ENCODE assay signal across 11 cellular contexts in genomic region chr11:130407978-130408377, GRCh38. TPM values are rescaled to one million over a fixed set of nuclear protein-coding genes. Genes with fewer than 3 reads are reported as not detected.
DNase-seq lines count a peak whose midpoint lies in the region; ATAC-seq and TF ChIP-seq lines count a peak whose summit lies in the region.
"Had no signal": no experiment of that assay in that cellular context is flagged by ENCODE, and none has a peak within 500 bp of the region (broad histone marks: within the 10 kb centered on the region; RNA-seq: fewer than 3 reads in every experiment).

No MANE protein-coding gene starts in this region.

- peaks cover 2% of the 10 kb centered on the region for H3K36me3 Mint-ChIP-seq in neural progenitor cell
- H3K36me3 Mint-ChIP-seq: activated naive CD4-positive, alpha-beta T cell treated with anti-CD3 and anti-CD28 coated beads, Interleukin-2, amount 50 U/mL, for 72 hours had no signal

- in situ Hi-C loops in brain microvascular endothelial cell (cut with HindIII; ENCODE audit: low pct_ligation_motif_present, low sequenced_read_pairs): no loop called here

- no peak overlapping the region for H3K27ac Mint-ChIP-seq in neural progenitor cell
- H3K27ac Mint-ChIP-seq: activated naive CD4-positive, alpha-beta T cell treated with anti-CD3 and anti-CD28 coated beads, Interleukin-2, amount 50 U/mL, for 72 hours; endodermal cell had no signal

- no peak overlapping the region for H3K4me3 Mint-ChIP-seq in neural progenitor cell
- H3K4me3 Mint-ChIP-seq: endodermal cell had no signal

- no peak overlapping the region for H3K9ac ChIP-seq in neural progenitor cell

- H3K4me1 ChIP-seq in hepatocyte (ENCODE audit: insufficient read depth) (peaks cover 18% of the 10 kb centered on the region), neural progenitor cell (no peaks in the 10 kb centered on the region)

- H3K9me3 ChIP-seq in hepatocyte (ENCODE audit: low read depth) (no peaks in the 10 kb centered on the region), neural progenitor cell (ENCODE audit: low read depth) (no peaks in the 10 kb centered on the region)

- no peaks in the 10 kb centered on the region for H3K9me3 Mint-ChIP-seq in neural progenitor cell
- H3K9me3 Mint-ChIP-seq: activated naive CD4-positive, alpha-beta T cell treated with anti-CD3 and anti-CD28 coated beads, Interleukin-2, amount 50 U/mL, for 72 hours; endodermal cell had no signal

- H3K4me3 ChIP-seq in brain microvascular endothelial cell (ENCODE audit: low read depth, low read length) (no peak overlapping the region), hepatocyte (no peak overlapping the region), neural progenitor cell (no peak overlapping the region)

- 30% methylated on average over 7 of the region's 7 CpGs for WGBS in hepatocyte (ENCODE audit: low lambda C conversion rate, missing lambda C conversion rate)

- H4K20me1 ChIP-seq in hepatocyte (ENCODE audit: insufficient read depth, poor library complexity, severe bottlenecking) (no peaks in the 10 kb centered on the region), neural progenitor cell (ENCODE audit: low read depth) (no peaks in the 10 kb centered on the region)

- H3K27me3 ChIP-seq in brain microvascular endothelial cell (replicated peaks) (no peaks in the 10 kb centered on the region), hepatocyte (peaks cover 6% of the 10 kb centered on the region), neural progenitor cell (no peaks in the 10 kb centered on the region)

- H2AFZ ChIP-seq in hepatocyte (no peak overlapping the region), neural progenitor cell (replicated peaks) (no peak overlapping the region)

- H3K27me3 Mint-ChIP-seq in neural progenitor cell (ENCODE audit: insufficient read depth, low read depth): peaks cover 21% of the 10 kb centered on the region

- H3F3A ChIP-seq in neural progenitor cell (ENCODE audit: low read depth): no peaks in the 10 kb centered on the region

- DNase-seq in Right ventricle myocardium inferior (ENCODE audit: missing footprints) (peak; percentile 65), cardiac septum (ENCODE audit: low spot score) (no peak), brain microvascular endothelial cell (peak; percentile 71), hepatocyte (ENCODE audit: low spot score) (peak; percentile 68), SKM-1 treated with dmso at 0.1 percent for 144 hours (lab: John Stamatoyannopoulos, UW; ENCODE audit: unreplicated experiment) (no peak), germinal center (ENCODE audit: low spot score) (no peak), neural progenitor cell (ENCODE audit: low spot score) (no peak)
- DNase-seq: activated CD4-positive, alpha-beta T cell treated with anti-CD3 and anti-CD28 coated beads, Interleukin-2, amount 50 U/mL, for 4 hours; endodermal cell had no signal

- intact Hi-C loops in Right ventricle myocardium inferior (cut with DNase I) (no loop called here), cardiac septum (cut with DNase I) (no loop called here)

- TF ChIP-seq CTCF in brain microvascular endothelial cell (IDR thresholded peaks at IDR 0.05; ENCODE audit: low read depth, low read length, missing control alignments) (no peak), hepatocyte (IDR thresholded peaks at IDR 0.05; ENCODE audit: poor library complexity) (no peak), neural progenitor cell (IDR thresholded peaks at IDR 0.05) (no peak)

- no peaks in the 10 kb centered on the region for H3K9me2 ChIP-seq in hepatocyte (replicated peaks; ENCODE audit: insufficient read depth)

- H3K36me3 ChIP-seq in brain microvascular endothelial cell (replicated peaks) (no peaks in the 10 kb centered on the region), hepatocyte (replicated peaks; ENCODE audit: insufficient read depth, low read depth) (no peaks in the 10 kb centered on the region), neural progenitor cell (no peaks in the 10 kb centered on the region)

- ATAC-seq in Right ventricle myocardium inferior (peak; percentile 45), HG03571 (IDR thresholded peaks at IDR 0.05; ENCODE audit: unreplicated experiment) (no peak)
- ATAC-seq: activated naive CD4-positive, alpha-beta T cell treated with anti-CD3 and anti-CD28 coated beads, Interleukin-2, amount 50 U/mL, for 72 hours had no signal

- H3K79me2 ChIP-seq in hepatocyte (no peaks in the 10 kb centered on the region), neural progenitor cell (ENCODE audit: low read depth) (no peaks in the 10 kb centered on the region)

- no peak overlapping the region for H3K27ac ChIP-seq in brain microvascular endothelial cell
- no peak overlapping the region for H3K27ac ChIP-seq in hepatocyte
- H3K27ac ChIP-seq in neural progenitor cell: no peak overlapping the region

- peaks cover 16% of the 10 kb centered on the region for H3K4me1 Mint-ChIP-seq in neural progenitor cell

- H3K4me2 ChIP-seq in hepatocyte (no peak overlapping the region), neural progenitor cell (no peak overlapping the region)

RNA-seq across cellular contexts. Expression of gene ADAMTS8, which starts 20.4 kb away (rescaled TPM):
- 0.57 TPM for total RNA-seq in Right ventricle myocardium inferior
- 3.9 TPM for total RNA-seq in cardiac septum
- 1.9 and 2.3 TPM in 2 replicates for total RNA-seq in hepatocyte
- polyA plus RNA-seq in hepatocyte: 1.2 and 1.7 TPM in 2 replicates
- not detected in 2 replicates for total RNA-seq in neural progenitor cell (ENCODE audit: low replicate concordance)
- total RNA-seq: activated naive CD4-positive, alpha-beta T cell treated with anti-CD3 and anti-CD28 coated beads, Interleukin-2, amount 50 U/mL, for 72 hours had no signal

RNA-seq across cellular contexts. Expression of gene ADAMTS15, which starts 40.5 kb away (rescaled TPM):
- total RNA-seq in Right ventricle myocardium inferior (45.6 TPM), cardiac septum (8.5 TPM), hepatocyte (10.1 and 14.6 TPM in 2 replicates), neural progenitor cell (ENCODE audit: low replicate concordance) (0.09 and 0.25 TPM in 2 replicates)
- polyA plus RNA-seq in hepatocyte: 4.5 and 5.4 TPM in 2 replicates
- total RNA-seq: activated naive CD4-positive, alpha-beta T cell treated with anti-CD3 and anti-CD28 coated beads, Interleukin-2, amount 50 U/mL, for 72 hours had no signal

Comparison
In these comparisons a context has a peak if more than half of its experiments do, and no peak if none do; other contexts are left out.
1. DNase-seq: peak in Right ventricle myocardium inferior (single experiment), brain microvascular endothelial cell (single experiment) and hepatocyte (single experiment); none in cardiac septum (single experiment), SKM-1 treated with dmso at 0.1 percent for 144 hours (single experiment), germinal center (single experiment) and neural progenitor cell (single experiment).